In the genomic region with DNA sequence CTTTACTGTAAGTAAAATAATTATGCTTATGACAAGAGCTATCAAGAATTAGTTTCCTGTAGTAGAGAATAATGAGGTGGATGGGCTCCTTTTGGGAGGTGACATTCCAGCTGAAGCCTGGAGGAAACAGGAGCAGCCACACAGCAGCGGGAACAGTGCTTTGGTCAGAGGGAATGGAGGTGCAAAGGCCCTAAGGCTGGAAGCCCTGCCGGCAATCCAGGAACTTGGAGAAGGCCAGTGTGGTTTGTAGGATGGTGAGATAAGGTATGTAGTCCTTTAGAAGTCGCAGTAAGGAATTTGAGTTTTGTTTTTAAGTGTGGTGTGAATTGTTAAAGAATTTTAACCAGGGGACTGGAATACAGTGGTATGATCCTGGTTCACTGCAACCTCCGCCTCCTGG, we compare ENCODE assay signal across 17 cellular contexts. TPM values are rescaled to one million over a fixed set of nuclear protein-coding genes. Genes with fewer than 3 reads are reported as not detected.
A peak's percentile ranks its signal among the peaks of the same experiment; 100 is the strongest.
DNase-seq lines count a peak whose midpoint lies in the region; ATAC-seq and TF ChIP-seq lines count a peak whose summit lies in the region.
"Had no signal": no experiment of that assay in that cellular context is flagged by ENCODE, and none has a peak within 500 bp of the region (broad histone marks: within the 10 kb centered on the region; RNA-seq: fewer than 3 reads in every experiment).

No MANE protein-coding gene starts in this region.

- H3K27ac Mint-ChIP-seq in CD4-positive, CD25-positive, alpha-beta regulatory T cell, result peak overlapping the region; percentile 90 to 98 (median 97)
- H3K27ac Mint-ChIP-seq in activated CD8-positive, alpha-beta T cell treated with anti-CD3 and anti-CD28 coated beads for 36 hours, result peak overlapping the region; percentile 55
- H3K27ac Mint-ChIP-seq in naive B cell, result peak overlapping the region; percentile 2 to 98 (median 92)
- H3K27ac Mint-ChIP-seq: dendritic cell treated with granulocyte-macrophage colony-stimulating factor and Interleukin-4, amounts not matched to agents 40 ng/mL and 50 ng/mL, for 4 days had no signal

- POLR2A ChIA-PET in activated CD8-positive, alpha-beta T cell treated with anti-CD3 and anti-CD28 coated beads for 36 hours (lab: Charles Lee), result interaction anchor here (1.0 to 6.6 kb wide), 5 partner anchors 8 to 61 kb away, joined by 3 to 36 read pairs (median 3); no protein-coding TSS in a partner anchor

- TF ChIP-seq CTCF in DND-41 (IDR thresholded peaks at IDR 0.05; ENCODE audit: borderline replicate concordance, extremely low read depth, low read length, poor library complexity, severe bottlenecking) (no peak), lower leg skin (IDR thresholded peaks at IDR 0.05) (no peak), foreskin keratinocyte (conservative IDR thresholded peaks at IDR 0.05) (no peak)
- TF ChIP-seq CTCF in activated CD8-positive, alpha-beta T cell treated with anti-CD3 and anti-CD28 coated beads for 36 hours (IDR thresholded peaks at IDR 0.05), result no peak

- DNase-seq in CD4-positive, CD25-positive, alpha-beta regulatory T cell, result no peak
- DNase-seq in DND-41 (no peak), naive B cell (no peak), midbrain (lab: John Stamatoyannopoulos, UW) (no peak), lower leg skin (ENCODE audit: low spot score in 2 of 2) (no peak), foreskin keratinocyte (no peak)
- DNase-seq in activated CD8-positive, alpha-beta T cell treated with anti-CD3 and anti-CD28 coated beads for 36 hours, result no peak
- DNase-seq: activated CD4-positive, alpha-beta T cell treated with anti-CD3 and anti-CD28 coated beads for 4 hours; GF-D8; heart left ventricle; left lung; NCI-H1417 treated with DMSO at 0.1 percent for 48 hours; NCI-H524; stimulated activated CD4-positive, alpha-beta T cell treated with anti-CD3 and anti-CD28 coated beads, Interleukin-4, amount 100 ng/mL, for 24 hours; upper lobe of right lung had no signal

- no peak for ATAC-seq in CD4-positive, CD25-positive, alpha-beta regulatory T cell (ENCODE audit: low read depth in 2 of 2)
- no peak for ATAC-seq in DND-41 (ENCODE audit: insufficient read depth, low read depth)
- ATAC-seq in activated CD8-positive, alpha-beta T cell treated with anti-CD3 and anti-CD28 coated beads for 36 hours, result no peak
- ATAC-seq in naive B cell (ENCODE audit: low read depth in 2 of 2), result no peak
- ATAC-seq in foreskin keratinocyte, result no peak
- ATAC-seq: heart left ventricle, left lung, upper lobe of right lung had no signal

- intact Hi-C loops in activated CD8-positive, alpha-beta T cell treated with anti-CD3 and anti-CD28 coated beads for 36 hours (cut with micrococcal nuclease), result no loop called here
- intact Hi-C loops in lower leg skin (cut with DNase I; ENCODE audit: low total_unique reads), result no loop called here

- no peaks in the 10 kb centered on the region for H3K27me3 ChIP-seq in CD4-positive, CD25-positive, alpha-beta regulatory T cell (ENCODE audit: control insufficient read depth, insufficient read depth, low read length)
- H3K27me3 ChIP-seq in DND-41 (ENCODE audit: insufficient read depth, low read length, poor library complexity) (no peaks in the 10 kb centered on the region), foreskin keratinocyte (no peaks in the 10 kb centered on the region)
- H3K27me3 ChIP-seq: breast epithelium, heart left ventricle, left lung, upper lobe of right lung had no signal

- H3K4me3 ChIP-seq in CD4-positive, CD25-positive, alpha-beta regulatory T cell (ENCODE audit: low read depth, low read length), result no peak overlapping the region
- peak overlapping the region in 1 of 2 experiments; percentile 13; a peak in 1 of 4 replicates for H3K4me3 ChIP-seq in DND-41 (ENCODE audit: low read depth in 1 of 2, low read length in 2 of 2)
- H3K4me3 ChIP-seq in lower leg skin (ENCODE audit: low read depth, poor library complexity, severe bottlenecking), result no peak overlapping the region
- H3K4me3 ChIP-seq: breast epithelium, heart left ventricle, left lung, upper lobe of right lung had no signal

- peaks cover 50 to 94% (median 75%) of the 10 kb centered on the region in 4 donors for H3K4me1 Mint-ChIP-seq in CD4-positive, CD25-positive, alpha-beta regulatory T cell
- H3K4me1 Mint-ChIP-seq in activated CD8-positive, alpha-beta T cell treated with anti-CD3 and anti-CD28 coated beads for 36 hours (ENCODE audit: low read depth), result peaks cover 80% of the 10 kb centered on the region
- peaks cover 76 to 99% (median 84%) of the 10 kb centered on the region in 3 donors for H3K4me1 Mint-ChIP-seq in naive B cell

- peaks cover 63% of the 10 kb centered on the region for H3K4me1 ChIP-seq in CD4-positive, CD25-positive, alpha-beta regulatory T cell (ENCODE audit: control insufficient read depth, insufficient read depth, low read length, poor library complexity, severe bottlenecking)
- H3K4me1 ChIP-seq in DND-41 (ENCODE audit: insufficient read depth, low read length), result peaks cover 99% of the 10 kb centered on the region
- peaks cover 10% of the 10 kb centered on the region for H3K4me1 ChIP-seq in foreskin keratinocyte
- H3K4me1 ChIP-seq: breast epithelium had no signal

- H4K20me1 ChIP-seq in DND-41 (ENCODE audit: insufficient read depth, low read length), result peaks cover 97% of the 10 kb centered on the region

- peak overlapping the region; percentile 94 for H3K27ac ChIP-seq in CD4-positive, CD25-positive, alpha-beta regulatory T cell (ENCODE audit: insufficient read depth, low read length, poor library complexity, severe bottlenecking)
- H3K27ac ChIP-seq in DND-41 (ENCODE audit: low read length), result peak overlapping the region; percentile 43
- H3K27ac ChIP-seq in foreskin keratinocyte, result no peak overlapping the region
- H3K27ac ChIP-seq: breast epithelium, heart left ventricle, left lung, upper lobe of right lung had no signal

- H3K36me3 Mint-ChIP-seq in CD4-positive, CD25-positive, alpha-beta regulatory T cell, result peaks cover 37% of the 10 kb centered on the region
- peaks cover 74% of the 10 kb centered on the region for H3K36me3 Mint-ChIP-seq in activated CD8-positive, alpha-beta T cell treated with anti-CD3 and anti-CD28 coated beads for 36 hours (ENCODE audit: low read depth)
- peaks cover 30 to 43% of the 10 kb centered on the region in 2 donors for H3K36me3 Mint-ChIP-seq in naive B cell

- H3K36me3 ChIP-seq in CD4-positive, CD25-positive, alpha-beta regulatory T cell (ENCODE audit: control insufficient read depth, insufficient read depth, low read length), result peaks cover 51% of the 10 kb centered on the region
- H3K36me3 ChIP-seq in DND-41 (ENCODE audit: insufficient read depth, low read length), result peaks cover 98% of the 10 kb centered on the region
- H3K36me3 ChIP-seq: breast epithelium had no signal

- WGBS in lower leg skin, 2 donors, result 93% methylated on average over 4 of the region's 4 CpGs

- H3K27me3 Mint-ChIP-seq in CD4-positive, CD25-positive, alpha-beta regulatory T cell, result no peaks in the 10 kb centered on the region
- no peaks in the 10 kb centered on the region for H3K27me3 Mint-ChIP-seq in activated CD8-positive, alpha-beta T cell treated with anti-CD3 and anti-CD28 coated beads for 36 hours
- H3K27me3 Mint-ChIP-seq in naive B cell, result no peaks in the 10 kb centered on the region

- H3K4me3 Mint-ChIP-seq in CD4-positive, CD25-positive, alpha-beta regulatory T cell, result peak overlapping the region; percentile 62 to 98 (median 96)
- H3K4me3 Mint-ChIP-seq in activated CD8-positive, alpha-beta T cell treated with anti-CD3 and anti-CD28 coated beads for 36 hours, result no peak overlapping the region
- H3K4me3 Mint-ChIP-seq in naive B cell, result peak overlapping the region in 5 of 8 donors; percentile 11 to 95 (median 42)
- H3K4me3 Mint-ChIP-seq: dendritic cell treated with granulocyte-macrophage colony-stimulating factor and Interleukin-4, amounts not matched to agents 40 ng/mL and 50 ng/mL, for 4 days had no signal

- H3K9ac ChIP-seq in DND-41 (ENCODE audit: low read depth, low read length), result no peak overlapping the region

- H3K9me3 Mint-ChIP-seq in CD4-positive, CD25-positive, alpha-beta regulatory T cell, result no peaks in the 10 kb centered on the region
- peaks cover 2% of the 10 kb centered on the region for H3K9me3 Mint-ChIP-seq in activated CD8-positive, alpha-beta T cell treated with anti-CD3 and anti-CD28 coated beads for 36 hours
- H3K9me3 Mint-ChIP-seq in naive B cell, result peaks cover 0 to 5% (median 0%) of the 10 kb centered on the region in 7 donors

- TF ChIP-seq POLR2A in lower leg skin (IDR thresholded peaks at IDR 0.05), result no peak

- no peaks in the 10 kb centered on the region for H3K9me3 ChIP-seq in CD4-positive, CD25-positive, alpha-beta regulatory T cell (ENCODE audit: control insufficient read depth in 2 of 2, low read length in 2 of 2)
- H3K9me3 ChIP-seq in DND-41 (ENCODE audit: insufficient read depth, low read length, severe bottlenecking), result no peaks in the 10 kb centered on the region
- H3K9me3 ChIP-seq: breast epithelium, heart left ventricle, left lung, upper lobe of right lung had no signal

- H2AFZ ChIP-seq in DND-41 (ENCODE audit: low read depth, low read length), result no peak overlapping the region

- CTCF ChIA-PET in activated CD8-positive, alpha-beta T cell treated with anti-CD3 and anti-CD28 coated beads for 36 hours (lab: Charles Lee), result interaction anchor here (0.6 to 1.4 kb wide), 5 partner anchors 23 to 70 kb away, joined by 3 to 4 read pairs (median 3); no protein-coding TSS in a partner anchor

- peak overlapping the region; percentile 52 for H3K4me2 ChIP-seq in DND-41 (ENCODE audit: insufficient read depth, low read length)

- peaks cover 100% of the 10 kb centered on the region for H3K79me2 ChIP-seq in DND-41 (ENCODE audit: insufficient read depth, low read length)

RNA-seq across cellular contexts. Expression of a gene that starts 8.1 kb away (rescaled TPM):
- 86.4 TPM for total RNA-seq in CD4-positive, CD25-positive, alpha-beta regulatory T cell
- 10 to 100 TPM; 35.5 to 48.4 (median 40.1) TPM for polyA plus RNA-seq in CD4-positive, CD25-positive, alpha-beta regulatory T cell
- 10 to 100 TPM; 51.7 to 52.4 TPM for total RNA-seq in activated CD8-positive, alpha-beta T cell treated with anti-CD3 and anti-CD28 coated beads for 36 hours
- polyA plus RNA-seq in naive B cell (ENCODE audit: low read depth in 6 of 6) (10 to 100 TPM; 52.2 to 86.7 (median 68.1) TPM), foreskin keratinocyte (3.8 and 4.1 TPM in 2 replicates)
- total RNA-seq in lower leg skin (10 to 100 TPM in 3 of 4 donors, 1 to 10 TPM in 1; 8.3 to 15.9 (median 12.1) TPM), foreskin keratinocyte (10.5 and 13.4 TPM in 2 replicates)
